ENCODE assay signal across 24 cellular contexts in the genomic region with DNA sequence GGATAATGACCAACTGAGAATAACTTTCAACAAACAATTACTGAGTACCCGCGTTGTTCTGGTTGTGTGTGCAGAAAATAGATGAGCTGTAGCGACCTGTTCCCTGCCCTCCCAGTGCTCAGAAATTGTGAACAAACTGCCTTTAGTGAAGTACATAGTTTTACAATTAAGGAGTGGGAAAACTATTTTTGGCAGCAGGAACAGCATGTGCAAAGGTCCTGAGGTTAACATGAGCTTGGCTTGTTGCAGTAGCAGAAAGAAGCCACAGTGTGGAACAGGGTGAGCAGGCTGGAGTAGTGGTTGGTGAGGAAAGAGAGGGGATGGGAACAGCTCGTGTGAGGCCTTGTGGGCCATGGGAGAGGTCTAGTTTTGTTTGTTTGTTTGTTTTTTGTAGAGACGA. TPM values are rescaled to one million over a fixed set of nuclear protein-coding genes. Genes with fewer than 3 reads are reported as not detected.
DNase-seq lines count a peak whose midpoint lies in the region; ATAC-seq, FAIRE-seq and TF ChIP-seq lines count a peak whose summit lies in the region.
"Had no signal": no experiment of that assay in that cellular context is flagged by ENCODE, and none has a peak within 500 bp of the region (broad histone marks: within the 10 kb centered on the region; RNA-seq: fewer than 3 reads in every experiment).

No MANE protein-coding gene starts in this region.

- no peak overlapping the region for H2BK5ac ChIP-seq in H1 (ENCODE audit: low read depth, low read length)

- no peak overlapping the region for H3K4ac ChIP-seq in H1 (replicated peaks; ENCODE audit: insufficient read length, low read depth, low read length)

- no peaks in the 10 kb centered on the region; the same call in 1 of the 2 replicates for H3K79me1 ChIP-seq in H1 (ENCODE audit: low read depth, low read length)

- H3K27me3 Mint-ChIP-seq in activated CD4-positive, alpha-beta T cell treated with anti-CD3 and anti-CD28 coated beads, Interleukin-2, amount 10 ng/mL, durations not matched to agents 7 days and 5 days: no peaks in the 10 kb centered on the region
- H3K27me3 Mint-ChIP-seq in activated T-cell treated with anti-CD3 and anti-CD28 coated beads, Interleukin-2, amount 50 U/mL, for 72 hours (ENCODE audit: low read depth): no peaks in the 10 kb centered on the region

- no peaks in the 10 kb centered on the region for H3K27me3 ChIP-seq in H1 (replicated peaks in 1 of 4; ENCODE audit: control insufficient read depth in 3 of 4, extremely low read depth in 1 of 4, insufficient read depth in 3 of 4, low read length in 3 of 4)
- no peaks in the 10 kb centered on the region for H3K27me3 ChIP-seq in psoas muscle (ENCODE audit: insufficient read depth in 3 of 3, low read length in 2 of 3)
- H3K27me3 ChIP-seq: BLaER1 treated with 17β-estradiol and CSF1 and Interleukin-3, amounts not matched to agents 10 nM and 100 nM had no signal

- peaks cover 0 to 5% (median 2%) of the 10 kb centered on the region in 4 experiments; a peak in 5 of 7 replicates for H3K4me1 ChIP-seq in H1 (replicated peaks in 1 of 4; ENCODE audit: control insufficient read depth in 3 of 4, insufficient read depth in 4 of 4, low read length in 3 of 4)
- H3K4me1 ChIP-seq in psoas muscle: peaks cover 5% of the 10 kb centered on the region
- H3K4me1 ChIP-seq: BLaER1 treated with 17β-estradiol and CSF1 and Interleukin-3, amounts not matched to agents 10 nM and 100 nM had no signal

- H4K8ac ChIP-seq in H1 (ENCODE audit: extremely low read depth, insufficient read depth, low read length): no peak overlapping the region

- no peak for DNase-seq in activated CD4-positive, alpha-beta T cell treated with anti-CD3 and anti-CD28 coated beads, Interleukin-2, amount 10 ng/mL, durations not matched to agents 7 days and 5 days
- DNase-seq in activated CD4-positive, alpha-beta T cell treated with anti-CD3 and anti-CD28 coated beads for 48 hours: no peak
- no peak for DNase-seq in H1 (ENCODE audit: low read depth in 1 of 2, low spot score in 2 of 2)
- no peak for DNase-seq in psoas muscle
- no peak for DNase-seq in NCI-H82 treated with DMSO at 0.1 percent for 48 hours (lab: John Stamatoyannopoulos, UW; ENCODE audit: unreplicated experiment)
- no peak for DNase-seq in activated T-cell treated with anti-CD3 and anti-CD28 coated beads, Interleukin-2, amount 50 U/mL, for 72 hours
- no peak for DNase-seq in RCC 7860 (ENCODE audit: low spot score)
- DNase-seq: Calu3; CD8-positive, alpha-beta T cell; DMS 273 treated with DMSO at 0.1 percent for 48 hours; DMS53; DND-41; EL; GOT3; H9 had no signal

- H4K20me1 ChIP-seq in H1 (replicated peaks in 1 of 2; ENCODE audit: control insufficient read depth in 1 of 2, insufficient read depth in 2 of 2, low read length in 2 of 2): peaks cover 0 to 4% of the 10 kb centered on the region in 2 experiments
- H4K20me1 ChIP-seq: BLaER1 treated with 17β-estradiol and CSF1 and Interleukin-3, amounts not matched to agents 10 nM and 100 nM had no signal

- H2BK120ac ChIP-seq in H1 (replicated peaks; ENCODE audit: low read depth, low read length): no peak overlapping the region

- no peak overlapping the region for H3K18ac ChIP-seq in H1 (ENCODE audit: extremely low read depth, low read length)

- no peak overlapping the region for H3K4me2 ChIP-seq in H1 (ENCODE audit: insufficient read depth in 1 of 2, low read depth in 2 of 2, low read length in 2 of 2)
- H3K4me2 ChIP-seq: BLaER1 treated with 17β-estradiol and CSF1 and Interleukin-3, amounts not matched to agents 10 nM and 100 nM had no signal

- TF ChIP-seq POLR2A in H1 (IDR thresholded peaks at IDR 0.05; ENCODE audit: control extremely low read depth in 1 of 2, low read depth in 2 of 2, low read length in 2 of 2): no peak

- H2BK20ac ChIP-seq in H1 (ENCODE audit: low read length): no peak overlapping the region

- H3K4me3 ChIP-seq in H1 (ENCODE audit: extremely low read depth in 1 of 4, insufficient read depth in 2 of 4, low read depth in 3 of 4, low read length in 4 of 4) (no peak overlapping the region), psoas muscle (no peak overlapping the region)
- H3K4me3 ChIP-seq: BLaER1 treated with 17β-estradiol and CSF1 and Interleukin-3, amounts not matched to agents 10 nM and 100 nM; GM12878 had no signal

- no peaks in the 10 kb centered on the region for H3K9me3 ChIP-seq in H1 (ENCODE audit: insufficient read depth in 2 of 2, low read depth in 1 of 2, low read length in 1 of 2)
- no peaks in the 10 kb centered on the region for H3K9me3 ChIP-seq in psoas muscle

- H3K9me3 Mint-ChIP-seq in activated CD4-positive, alpha-beta T cell treated with anti-CD3 and anti-CD28 coated beads, Interleukin-2, amount 10 ng/mL, durations not matched to agents 7 days and 5 days: no peaks in the 10 kb centered on the region
- H3K9me3 Mint-ChIP-seq in activated T-cell treated with anti-CD3 and anti-CD28 coated beads, Interleukin-2, amount 50 U/mL, for 72 hours: peaks cover 0 to 1% of the 10 kb centered on the region in 2 donors
- H3K9me3 Mint-ChIP-seq: CD8-positive, alpha-beta T cell; H9 had no signal

- no peak overlapping the region for H2BK12ac ChIP-seq in H1 (ENCODE audit: low read depth, low read length)

- H3K27ac ChIP-seq in H1 (ENCODE audit: low read depth, low read length) (no peak overlapping the region), psoas muscle (peak overlapping the region; percentile 27)
- H3K27ac ChIP-seq: 22Rv1; BLaER1 treated with 17β-estradiol and CSF1 and Interleukin-3, amounts not matched to agents 10 nM and 100 nM had no signal

- WGBS in H1 (ENCODE audit: extremely low coverage in 1 of 2, insufficient coverage in 1 of 2, insufficient read length in 1 of 2, insufficient replicate concordance in 2 of 2, low coverage in 1 of 2, low lambda C conversion rate in 2 of 2, missing lambda C conversion rate in 1 of 2), 2 experiments: 93% methylated on average over 5 of the region's 5 CpGs; no CpG with 5 or more reads in 1 of the 2 experiments
- WGBS in psoas muscle, 3 donors: 78 to 88% (median 86%) methylated on average over 5 of the region's 5 CpGs

- H3K9ac ChIP-seq in H1 (replicated peaks in 1 of 4; ENCODE audit: extremely low read depth in 1 of 4, low read depth in 3 of 4, low read length in 3 of 4): no peak overlapping the region
- H3K9ac ChIP-seq: BLaER1 treated with 17β-estradiol and CSF1 and Interleukin-3, amounts not matched to agents 10 nM and 100 nM had no signal

- CTCF ChIA-PET in activated CD4-positive, alpha-beta T cell treated with anti-CD3 and anti-CD28 coated beads, Interleukin-2, amount 10 ng/mL, durations not matched to agents 7 days and 5 days (lab: Charles Lee): interaction anchor here (1.7 kb wide), 1 partner anchor 46 kb away, joined by 5 read pairs; the partner anchor contains the start of gene FAM98C
- CTCF ChIA-PET in H1 (lab: Charles Lee; ENCODE audit: partially characterized antibody): interaction anchor here (1.2 to 2.7 kb wide), 3 partner anchors 10 to 68 kb away, joined by 3 to 5 read pairs (median 3); no protein-coding TSS in a partner anchor

- no peak overlapping the region for H3K23ac ChIP-seq in H1 (ENCODE audit: insufficient read length)

- no peaks in the 10 kb centered on the region for H3K79me2 ChIP-seq in H1 (ENCODE audit: control insufficient read depth in 1 of 2, insufficient read depth in 2 of 2, low read length in 2 of 2)

- no peak overlapping the region for H2AK5ac ChIP-seq in H1 (ENCODE audit: low read depth, low read length)

- H4K91ac ChIP-seq in H1 (replicated peaks; ENCODE audit: insufficient read length, low read length): no peak overlapping the region

- POLR2A ChIA-PET in activated CD4-positive, alpha-beta T cell treated with anti-CD3 and anti-CD28 coated beads, Interleukin-2, amount 10 ng/mL, durations not matched to agents 7 days and 5 days (lab: Charles Lee): no interaction called here
- POLR2A ChIA-PET in H1 (lab: Charles Lee; ENCODE audit: partially characterized antibody): interaction anchor here (1.0 kb wide), 1 partner anchor 14 kb away, joined by 3 read pairs; no protein-coding TSS in a partner anchor

- no peaks in the 10 kb centered on the region for H3K23me2 ChIP-seq in H1 (ENCODE audit: low read depth, low read length)

- no peak overlapping the region for H3K56ac ChIP-seq in H1 (replicated peaks; ENCODE audit: insufficient read length, low read depth, low read length)

- TF ChIP-seq CTCF in H1 (IDR thresholded peaks at IDR 0.05; ENCODE audit: control extremely low read depth in 1 of 3, insufficient read depth in 1 of 3, low read depth in 1 of 3, low read length in 3 of 3) (no peak), psoas muscle (IDR thresholded peaks at IDR 0.05) (no peak)

- H4K5ac ChIP-seq in H1 (ENCODE audit: insufficient read length, low read depth, low read length): no peak overlapping the region

- TF ChIP-seq EP300 in H1 (IDR thresholded peaks at IDR 0.05; ENCODE audit: borderline replicate concordance in 1 of 2, low read depth in 2 of 2, low read length in 2 of 2): no peak

- peak overlapping the region; percentile 43 for H3K27ac Mint-ChIP-seq in activated CD4-positive, alpha-beta T cell treated with anti-CD3 and anti-CD28 coated beads, Interleukin-2, amount 10 ng/mL, durations not matched to agents 7 days and 5 days
- H3K27ac Mint-ChIP-seq in activated T-cell treated with anti-CD3 and anti-CD28 coated beads, Interleukin-2, amount 50 U/mL, for 72 hours: no peak overlapping the region
- H3K27ac Mint-ChIP-seq: B cell; CD8-positive, alpha-beta T cell had no signal

- H3K36me3 Mint-ChIP-seq in activated CD4-positive, alpha-beta T cell treated with anti-CD3 and anti-CD28 coated beads, Interleukin-2, amount 10 ng/mL, durations not matched to agents 7 days and 5 days (ENCODE audit: low read depth): no peaks in the 10 kb centered on the region
- peaks cover 0 to 5% of the 10 kb centered on the region in 2 donors for H3K36me3 Mint-ChIP-seq in activated T-cell treated with anti-CD3 and anti-CD28 coated beads, Interleukin-2, amount 50 U/mL, for 72 hours (ENCODE audit: insufficient read depth in 2 of 2)
- H3K36me3 Mint-ChIP-seq: CD8-positive, alpha-beta T cell had no signal

- no peak overlapping the region for H3K4me3 Mint-ChIP-seq in activated CD4-positive, alpha-beta T cell treated with anti-CD3 and anti-CD28 coated beads, Interleukin-2, amount 10 ng/mL, durations not matched to agents 7 days and 5 days
- H3K4me3 Mint-ChIP-seq in activated T-cell treated with anti-CD3 and anti-CD28 coated beads, Interleukin-2, amount 50 U/mL, for 72 hours: no peak overlapping the region
- H3K4me3 Mint-ChIP-seq: B cell; CD8-positive, alpha-beta T cell; H9 had no signal

- ATAC-seq in psoas muscle: peak in 1 of 4 donors; percentile 24
- no peak for ATAC-seq in activated T-cell treated with anti-CD3 and anti-CD28 coated beads, Interleukin-2, amount 50 U/mL, for 72 hours (replicated peaks in 1 of 2)
- ATAC-seq: CD8-positive, alpha-beta T cell; GM12878; HepG2 had no signal

- intact Hi-C loops in psoas muscle (cut with DNase I): no loop called here

- FAIRE-seq in H1 (lab: Jason Lieb, UNC) (no peak), RCC 7860 (lab: Jason Lieb, UNC) (no peak)
- FAIRE-seq: GM12878, GM19239, HepG2 had no signal

- TF ChIP-seq RAD21 in H1 (IDR thresholded peaks at IDR 0.05 in 1 of 2, conservative IDR thresholded peaks at IDR 0.05 in 1 of 2; ENCODE audit: low read depth in 2 of 2, low read length in 2 of 2): no peak

- H3K4me1 Mint-ChIP-seq in activated CD4-positive, alpha-beta T cell treated with anti-CD3 and anti-CD28 coated beads, Interleukin-2, amount 10 ng/mL, durations not matched to agents 7 days and 5 days: peaks cover 4% of the 10 kb centered on the region
- no peaks in the 10 kb centered on the region for H3K4me1 Mint-ChIP-seq in activated T-cell treated with anti-CD3 and anti-CD28 coated beads, Interleukin-2, amount 50 U/mL, for 72 hours (ENCODE audit: low read depth)
- H3K4me1 Mint-ChIP-seq: B cell had no signal

- H3K14ac ChIP-seq in H1 (ENCODE audit: insufficient read length): no peak overlapping the region

- no peak overlapping the region for H2AFZ ChIP-seq in H1 (ENCODE audit: low read length)

- H3K36me3 ChIP-seq in H1 (ENCODE audit: control insufficient read depth in 2 of 4, insufficient read depth in 4 of 4, low read length in 3 of 4) (peaks cover 3 to 11% (median 8%) of the 10 kb centered on the region in 4 experiments; a peak in 5 of 8 replicates), psoas muscle (ENCODE audit: insufficient read depth in 1 of 2, low read depth in 1 of 2) (peaks cover 0 to 100% of the 10 kb centered on the region in 2 donors)
- H3K36me3 ChIP-seq: BLaER1 treated with 17β-estradiol and CSF1 and Interleukin-3, amounts not matched to agents 10 nM and 100 nM had no signal

- no peak overlapping the region for H2BK15ac ChIP-seq in H1 (ENCODE audit: low read length)

RNA-seq across cellular contexts. Expression of gene RYR1, which starts 16.0 kb away (rescaled TPM):
- total RNA-seq in activated CD4-positive, alpha-beta T cell treated with anti-CD3 and anti-CD28 coated beads, Interleukin-2, amount 10 ng/mL, durations not matched to agents 7 days and 5 days: 1 to 10 TPM in 1 of 2 experiments, under 1 TPM in 1; 0.79 to 1.0 TPM
- 10.7 and 11.8 TPM in 2 replicates for total RNA-seq in H1 (2021; fragmentation: NEBNext Ultra II Directional; extraction: Animal tissue kit (Norgen Biotek cat#: 25700))
- polyA plus RNA-seq in H1 (2011; rRNA removed): 5.8 and 12.3 TPM in 2 replicates
- 7.8 TPM for polyA plus RNA-seq in H1 (2011; cell fraction: cytosol; rRNA removed)
- polyA plus RNA-seq in H1 (2011; cell fraction: nucleus; rRNA removed): 53.4 TPM
- 18.4 to 26.0 TPM (median 21.8 TPM) in 4 replicates for polyA plus RNA-seq in H1 (2012, experiment 1 of 2)
- 10.9 TPM for polyA plus RNA-seq in H1 (2012, experiment 2 of 2)
- 7.2 TPM for polyA plus RNA-seq in H1 (2013, experiment 1 of 2)
- 5.7 TPM for polyA plus RNA-seq in H1 (2013, experiment 2 of 2)
- polyA minus RNA-seq in H1 (2011; rRNA and poly(A)+ RNA removed): 8.8 and 9.9 TPM in 2 replicates
- polyA minus RNA-seq in H1 (2011; cell fraction: cytosol; rRNA and poly(A)+ RNA removed): 6.8 TPM
- 27.4 TPM for polyA minus RNA-seq in H1 (2011; cell fraction: nucleus; rRNA and poly(A)+ RNA removed)
- total RNA-seq in psoas muscle: 1,000 to 10,000 TPM in 2 of 4 donors, 100 to 1,000 TPM in 2; 572 to 1,211 (median 883) TPM
- 100 to 1,000 TPM in 2 of 3 donors, 10 to 100 TPM in 1; 56.0 to 278 (median 122) TPM for polyA plus RNA-seq in psoas muscle
- 1 to 10 TPM; 3.3 to 5.3 TPM for total RNA-seq in activated T-cell treated with anti-CD3 and anti-CD28 coated beads, Interleukin-2, amount 50 U/mL, for 72 hours
- total RNA-seq: HepG2 had no signal
- polyA plus RNA-seq: AG04450 had no signal

RNA-seq across cellular contexts. Expression of gene RASGRP4, which starts 23.5 kb away (rescaled TPM):
- total RNA-seq in activated CD4-positive, alpha-beta T cell treated with anti-CD3 and anti-CD28 coated beads, Interleukin-2, amount 10 ng/mL, durations not matched to agents 7 days and 5 days: 1 to 10 TPM; 2.6 to 3.8 TPM
- total RNA-seq in H1 (2021; fragmentation: NEBNext Ultra II Directional; extraction: Animal tissue kit (Norgen Biotek cat#: 25700)): 1.9 and 2.0 TPM in 2 replicates
- polyA plus RNA-seq in H1 (2011; rRNA removed) (3.1 and 5.7 TPM in 2 replicates), psoas muscle (under 1 TPM; 0.17 to 0.31 (median 0.25) TPM)
- 3.1 TPM for polyA plus RNA-seq in H1 (2011; cell fraction: cytosol; rRNA removed)
- polyA plus RNA-seq in H1 (2011; cell fraction: nucleus; rRNA removed): 7.7 TPM
- 1.2 to 2.0 TPM (median 1.6 TPM) in 4 replicates for polyA plus RNA-seq in H1 (2012, experiment 1 of 2)
- polyA plus RNA-seq in H1 (2012, experiment 2 of 2): 1.1 TPM
- polyA plus RNA-seq in H1 (2013, experiment 1 of 2): 2.3 TPM
- polyA plus RNA-seq in H1 (2013, experiment 2 of 2): 2.0 TPM
- 1.3 and 1.7 TPM in 2 replicates for polyA minus RNA-seq in H1 (2011; rRNA and poly(A)+ RNA removed)
- polyA minus RNA-seq in H1 (2011; cell fraction: cytosol; rRNA and poly(A)+ RNA removed): 1.3 TPM
- 1.6 TPM for polyA minus RNA-seq in H1 (2011; cell fraction: nucleus; rRNA and poly(A)+ RNA removed)
- 1 to 10 TPM in 1 of 4 donors, under 1 TPM in 3; 0.44 to 2.0 (median 0.80) TPM for total RNA-seq in psoas muscle
- 10 to 100 TPM; 10.1 to 11.3 TPM for total RNA-seq in activated T-cell treated with anti-CD3 and anti-CD28 coated beads, Interleukin-2, amount 50 U/mL, for 72 hours
- total RNA-seq: A673; Calu3; CD8-positive, alpha-beta T cell; G401; HepG2 had no signal
- polyA plus RNA-seq: AG04450, HepG2 had no signal

RNA-seq across cellular contexts. Expression of gene FAM98C, which starts 46.6 kb away (rescaled TPM):
- total RNA-seq in activated CD4-positive, alpha-beta T cell treated with anti-CD3 and anti-CD28 coated beads, Interleukin-2, amount 10 ng/mL, durations not matched to agents 7 days and 5 days: 10 to 100 TPM; 27.5 to 37.2 TPM
- total RNA-seq in H1 (2021; fragmentation: NEBNext Ultra II Directional; extraction: Animal tissue kit (Norgen Biotek cat#: 25700)): 4.6 and 6.1 TPM in 2 replicates
- polyA plus RNA-seq in H1 (2011; rRNA removed): 9.4 and 12.3 TPM in 2 replicates
- 12.2 TPM for polyA plus RNA-seq in H1 (2011; cell fraction: cytosol; rRNA removed)
- 24.9 TPM for polyA plus RNA-seq in H1 (2011; cell fraction: nucleus; rRNA removed)
- polyA plus RNA-seq in H1 (2012, experiment 1 of 2): 5.2 to 9.0 TPM (median 6.8 TPM) in 4 replicates
- polyA plus RNA-seq in H1 (2012, experiment 2 of 2): 20.7 TPM
- polyA plus RNA-seq in H1 (2013, experiment 1 of 2): 3.9 TPM
- polyA plus RNA-seq in H1 (2013, experiment 2 of 2): 4.0 TPM
- polyA minus RNA-seq in H1 (2011; rRNA and poly(A)+ RNA removed): 1.7 TPM in 2 replicates
- polyA minus RNA-seq in H1 (2011; cell fraction: cytosol; rRNA and poly(A)+ RNA removed): 3.9 TPM
- polyA minus RNA-seq in H1 (2011; cell fraction: nucleus; rRNA and poly(A)+ RNA removed): 6.6 TPM
- 1 to 10 TPM; 1.1 to 4.5 (median 1.4) TPM for total RNA-seq in psoas muscle
- polyA plus RNA-seq in psoas muscle: 1 to 10 TPM; 1.4 to 6.6 (median 1.8) TPM
- 10 to 100 TPM; 41.0 to 45.1 TPM for total RNA-seq in activated T-cell treated with anti-CD3 and anti-CD28 coated beads, Interleukin-2, amount 50 U/mL, for 72 hours

Comparison
In these comparisons a context has a peak if more than half of its experiments do, and no peak if none do; other contexts are left out.
1. RNA of gene RYR1, which starts 16.0 kb away (total RNA-seq): 572 to 1,211 TPM in psoas muscle; 10.7 to 11.8 TPM in H1, 3.3 to 5.3 TPM in activated T-cell treated with anti-CD3 and anti-CD28 coated beads, Interleukin-2, amount 50 U/mL, for 72 hours and 0.79 to 1.0 TPM in activated CD4-positive, alpha-beta T cell treated with anti-CD3 and anti-CD28 coated beads, Interleukin-2, amount 10 ng/mL, durations not matched to agents 7 days and 5 days; every median in the first group is over 10 times any median in the second.